Comparison of ENCODE assay signal across 9 cellular contexts in genomic region chr15:80615783-80616391, GRCh38.
DNase-seq lines count a peak whose midpoint lies in the region; ATAC-seq and TF ChIP-seq lines count a peak whose summit lies in the region.
"Had no signal": no experiment of that assay in that cellular context is flagged by ENCODE, and none has a peak within 500 bp of the region (broad histone marks: within the 10 kb centered on the region; RNA-seq: fewer than 3 reads in every experiment).

No MANE protein-coding gene starts in this region.

- DNase-seq in HCEC 1CT (peak; percentile 43), NCI-H82 treated with DMSO at 0.1 percent for 48 hours (lab: John Stamatoyannopoulos, UW; ENCODE audit: unreplicated experiment) (peak; percentile 14), fibroblast of mammary gland (ENCODE audit: low read depth) (peak; percentile 82), sciatic nerve (ENCODE audit: low spot score) (no peak), GF-D8 (lab: John Stamatoyannopoulos, UW) (no peak)
- DNase-seq in effector memory CD4-positive, alpha-beta T cell, result no peak

- ATAC-seq in sciatic nerve (peak; percentile 80), HG03442 (IDR thresholded peaks at IDR 0.05; ENCODE audit: unreplicated experiment) (no peak), HG02610 (IDR thresholded peaks at IDR 0.05; ENCODE audit: unreplicated experiment) (no peak)

- TF ChIP-seq CTCF in fibroblast of mammary gland (conservative IDR thresholded peaks at IDR 0.05; ENCODE audit: control insufficient read depth, insufficient read depth, low read depth, low read length), result no peak

- H3K9me3 ChIP-seq in effector memory CD4-positive, alpha-beta T cell (ENCODE audit: control insufficient read depth, low read length), result no peaks in the 10 kb centered on the region

- H3K4me1 ChIP-seq in effector memory CD4-positive, alpha-beta T cell (ENCODE audit: control insufficient read depth, insufficient read depth, low read length, poor library complexity, severe bottlenecking), result no peaks in the 10 kb centered on the region

- H3K4me3 ChIP-seq in fibroblast of mammary gland (ENCODE audit: control insufficient read depth, low read depth, low read length), result no peak overlapping the region
- H3K4me3 ChIP-seq in effector memory CD4-positive, alpha-beta T cell (ENCODE audit: insufficient read depth, low read depth, low read length, poor library complexity, severe bottlenecking), result no peak overlapping the region
- H3K4me3 ChIP-seq: coronary artery had no signal

- H3K27me3 ChIP-seq in effector memory CD4-positive, alpha-beta T cell (replicated peaks; ENCODE audit: control insufficient read depth, insufficient read depth, low read length, poor library complexity, severe bottlenecking), result no peaks in the 10 kb centered on the region

- no peaks in the 10 kb centered on the region for H3K36me3 ChIP-seq in effector memory CD4-positive, alpha-beta T cell (ENCODE audit: control insufficient read depth, insufficient read depth, low read length)

- H3K27ac ChIP-seq in effector memory CD4-positive, alpha-beta T cell (ENCODE audit: insufficient read depth, low read length, poor library complexity, severe bottlenecking), result no peak overlapping the region
- H3K27ac ChIP-seq: coronary artery had no signal

- intact Hi-C loops in sciatic nerve (cut with DNase I), result no loop called here

Comparison
In these comparisons a context has a peak if more than half of its experiments do, and no peak if none do; other contexts are left out.
1. DNase-seq: peak in HCEC 1CT (single experiment), NCI-H82 treated with DMSO at 0.1 percent for 48 hours (single experiment) and fibroblast of mammary gland (single experiment); none in sciatic nerve (single experiment), effector memory CD4-positive, alpha-beta T cell (0 of 3) and GF-D8 (single experiment).